20 cellular contexts compared by ENCODE assay signal in genomic region chr1:182493063-182493462, GRCh38. TPM values are rescaled to one million over a fixed set of nuclear protein-coding genes. Genes with fewer than 3 reads are reported as not detected.
A peak's percentile ranks its signal among the peaks of the same experiment; 100 is the strongest.
DNase-seq lines count a peak whose midpoint lies in the region; ATAC-seq, FAIRE-seq and TF ChIP-seq lines count a peak whose summit lies in the region.
"Had no signal": no experiment of that assay in that cellular context is flagged by ENCODE, and none has a peak within 500 bp of the region (broad histone marks: within the 10 kb centered on the region; RNA-seq: fewer than 3 reads in every experiment).

No MANE protein-coding gene starts in this region.

- no peak overlapping the region for H3K4me2 ChIP-seq in SK-N-SH
- H3K4me2 ChIP-seq: PC-9 had no signal

- H3K4me1 Mint-ChIP-seq in naive B cell: peaks cover 4 to 16% (median 12%) of the 10 kb centered on the region in 3 donors
- H3K4me1 Mint-ChIP-seq in activated CD4-positive, alpha-beta memory T cell treated with anti-CD3 and anti-CD28 coated beads, Interleukin-2, amount 10 ng/mL, durations not matched to agents 7 days and 5 days: no peaks in the 10 kb centered on the region

- no peaks in the 10 kb centered on the region for H4K20me1 ChIP-seq in SK-N-SH (ENCODE audit: insufficient read depth)

- CTCF ChIA-PET in activated CD4-positive, alpha-beta memory T cell treated with anti-CD3 and anti-CD28 coated beads, Interleukin-2, amount 10 ng/mL, durations not matched to agents 7 days and 5 days (lab: Charles Lee): no interaction called here
- CTCF ChIA-PET in SK-N-SH (lab: Yijun Ruan, JAX): interaction anchor here (0.6 to 0.7 kb wide), 2 partner anchors 20 to 73 kb away, joined by 3 read pairs; no protein-coding TSS in a partner anchor

- peak overlapping the region in 1 of 8 donors; percentile 7 for H3K4me3 Mint-ChIP-seq in naive B cell
- H3K4me3 Mint-ChIP-seq in activated CD4-positive, alpha-beta memory T cell treated with anti-CD3 and anti-CD28 coated beads, Interleukin-2, amount 10 ng/mL, durations not matched to agents 7 days and 5 days: no peak overlapping the region

- H3K36me3 Mint-ChIP-seq in naive B cell: no peaks in the 10 kb centered on the region
- H3K36me3 Mint-ChIP-seq in activated CD4-positive, alpha-beta memory T cell treated with anti-CD3 and anti-CD28 coated beads, Interleukin-2, amount 10 ng/mL, durations not matched to agents 7 days and 5 days (ENCODE audit: low read depth): no peaks in the 10 kb centered on the region

- H3K27ac Mint-ChIP-seq in naive B cell: peak overlapping the region in 1 of 6 donors; percentile 7
- H3K27ac Mint-ChIP-seq in activated CD4-positive, alpha-beta memory T cell treated with anti-CD3 and anti-CD28 coated beads, Interleukin-2, amount 10 ng/mL, durations not matched to agents 7 days and 5 days: no peak overlapping the region

- H3K4me3 ChIP-seq in NB4 (ENCODE audit: low read depth, low read length) (no peak overlapping the region), SK-N-SH (ENCODE audit: low read depth in 2 of 2, low read length in 1 of 2) (no peak overlapping the region)
- H3K4me3 ChIP-seq: PC-9 had no signal

- no peaks in the 10 kb centered on the region for H3K27me3 Mint-ChIP-seq in naive B cell
- H3K27me3 Mint-ChIP-seq in activated CD4-positive, alpha-beta memory T cell treated with anti-CD3 and anti-CD28 coated beads, Interleukin-2, amount 10 ng/mL, durations not matched to agents 7 days and 5 days: peaks cover 10% of the 10 kb centered on the region

- TF ChIP-seq EP300 in SK-N-SH (IDR thresholded peaks at IDR 0.05; ENCODE audit: borderline replicate concordance in 1 of 2, low read depth in 1 of 2, low read length in 1 of 2): no peak

- TF ChIP-seq CTCF in D721Med (IDR thresholded peaks at IDR 0.05; ENCODE audit: insufficient read depth, missing control alignments) (no peak), NB4 (IDR thresholded peaks at IDR 0.05; ENCODE audit: low read depth, low read length) (no peak), SK-N-SH (IDR thresholded peaks at IDR 0.05) (no peak)

- no peaks in the 10 kb centered on the region for H3K79me2 ChIP-seq in SK-N-SH (ENCODE audit: insufficient read depth)

- no peak overlapping the region for H2AFZ ChIP-seq in SK-N-SH (ENCODE audit: low read depth)
- H2AFZ ChIP-seq: PC-9 had no signal

- no peak for TF ChIP-seq RAD21 in SK-N-SH (IDR thresholded peaks at IDR 0.05; ENCODE audit: low read length)

- H3K9me3 Mint-ChIP-seq in naive B cell: no peaks in the 10 kb centered on the region
- H3K9me3 Mint-ChIP-seq in activated CD4-positive, alpha-beta memory T cell treated with anti-CD3 and anti-CD28 coated beads, Interleukin-2, amount 10 ng/mL, durations not matched to agents 7 days and 5 days: no peaks in the 10 kb centered on the region

- no peaks in the 10 kb centered on the region for H3K36me3 ChIP-seq in SK-N-SH (replicated peaks in 1 of 2; ENCODE audit: control insufficient read depth in 1 of 2, insufficient read depth in 2 of 2, low read length in 1 of 2)

- TF ChIP-seq POLR2A in NB4 (IDR thresholded peaks at IDR 0.05; ENCODE audit: extremely low read depth, insufficient read length): no peak

- H3K4me1 ChIP-seq in SK-N-SH (ENCODE audit: control insufficient read depth in 1 of 2, insufficient read depth in 2 of 2, low read depth in 1 of 2, low read length in 1 of 2): no peaks in the 10 kb centered on the region
- H3K4me1 ChIP-seq: Caco-2 had no signal

- FAIRE-seq in D721Med (lab: Jason Lieb, UNC): peak; percentile 11
- FAIRE-seq: H1, HTR-8/SVneo had no signal

- no peaks in the 10 kb centered on the region for H3K9me2 ChIP-seq in SK-N-SH

- H3K27ac ChIP-seq in SK-N-SH (ENCODE audit: low read depth in 2 of 2, low read length in 1 of 2): no peak overlapping the region
- H3K27ac ChIP-seq: C4-2B, PC-9 had no signal

- POLR2A ChIA-PET in activated CD4-positive, alpha-beta memory T cell treated with anti-CD3 and anti-CD28 coated beads, Interleukin-2, amount 10 ng/mL, durations not matched to agents 7 days and 5 days (lab: Charles Lee): no interaction called here
- POLR2A ChIA-PET in SK-N-SH (lab: Yijun Ruan, JAX): no interaction called here

- H3K9ac ChIP-seq in SK-N-SH: no peak overlapping the region

- H3K9me3 ChIP-seq in SK-N-SH: no peaks in the 10 kb centered on the region
- H3K9me3 ChIP-seq: Caco-2 had no signal

- 8% methylated on average over 2 of the region's 2 CpGs for WGBS in SK-N-SH (ENCODE audit: low lambda C conversion rate)

- DNase-seq in D721Med (ENCODE audit: insufficient read length, low spot score) (no peak), NB4 (ENCODE audit: low read depth) (peak; percentile 66), SIG-M5 treated with dmso at 0.1 percent for 504 hours (lab: John Stamatoyannopoulos, UW; ENCODE audit: unreplicated experiment) (peak; percentile 77), naive B cell (peak; percentile 17), SK-N-SH (no peak), DMS53 treated with DMSO at 0.1 percent for 48 hours (lab: John Stamatoyannopoulos, UW; ENCODE audit: unreplicated experiment) (no peak), putamen (ENCODE audit: low spot score) (no peak)
- no peak for DNase-seq in activated CD4-positive, alpha-beta memory T cell treated with anti-CD3 and anti-CD28 coated beads, Interleukin-2, amount 10 ng/mL, durations not matched to agents 7 days and 5 days
- DNase-seq: Caco-2, DMS79, NCI-H1105 treated with DMSO at 0.1 percent for 48 hours, NCI-H187 treated with DMSO at 0.1 percent for 48 hours, NCI-H2171 treated with DMSO at 0.1 percent for 48 hours, PC-9, T1000 had no signal

- ATAC-seq in naive B cell (ENCODE audit: low read depth in 2 of 2): peak; percentile 56 to 75
- ATAC-seq: Right ventricle myocardium inferior had no signal

- no peaks in the 10 kb centered on the region for H3F3A ChIP-seq in SK-N-SH (replicated peaks; ENCODE audit: insufficient read depth)

- H3K27me3 ChIP-seq in SK-N-SH (ENCODE audit: insufficient read depth): no peaks in the 10 kb centered on the region

TF ChIP-seq in SK-N-SH, 30 proteins besides CTCF, POLR2A, EP300 and RAD21 (continues in another document):
- no peak for TF ChIP-seq RCOR1 (IDR thresholded peaks at IDR 0.05; ENCODE audit: low read length)
- no peak for TF ChIP-seq YY1 (IDR thresholded peaks at IDR 0.05; ENCODE audit: low read depth)
- TF ChIP-seq TAF1 (IDR thresholded peaks at IDR 0.05; ENCODE audit: borderline replicate concordance, low read depth, low read length): no peak
- no peak for TF ChIP-seq CHD2 (IDR thresholded peaks at IDR 0.05; ENCODE audit: low read length, partially characterized antibody)
- TF ChIP-seq EZH2phosphoT487 (IDR thresholded peaks at IDR 0.05; ENCODE audit: borderline replicate concordance, low read depth): no peak
- TF ChIP-seq REST (IDR thresholded peaks at IDR 0.05; ENCODE audit: low read depth, low read length): no peak
- TF ChIP-seq SIN3A (IDR thresholded peaks at IDR 0.05; ENCODE audit: borderline replicate concordance, low read depth, low read length): no peak
- no peak for TF ChIP-seq RXRA (IDR thresholded peaks at IDR 0.05; ENCODE audit: borderline replicate concordance, low read depth)
- TF ChIP-seq POLR2AphosphoS5 (IDR thresholded peaks at IDR 0.05; ENCODE audit: low read depth, low read length): no peak
- no peak for TF ChIP-seq ELF1 (IDR thresholded peaks at IDR 0.05)
- TF ChIP-seq MXI1 (IDR thresholded peaks at IDR 0.05; ENCODE audit: low read depth, low read length): no peak
- TF ChIP-seq, protein P1, sequence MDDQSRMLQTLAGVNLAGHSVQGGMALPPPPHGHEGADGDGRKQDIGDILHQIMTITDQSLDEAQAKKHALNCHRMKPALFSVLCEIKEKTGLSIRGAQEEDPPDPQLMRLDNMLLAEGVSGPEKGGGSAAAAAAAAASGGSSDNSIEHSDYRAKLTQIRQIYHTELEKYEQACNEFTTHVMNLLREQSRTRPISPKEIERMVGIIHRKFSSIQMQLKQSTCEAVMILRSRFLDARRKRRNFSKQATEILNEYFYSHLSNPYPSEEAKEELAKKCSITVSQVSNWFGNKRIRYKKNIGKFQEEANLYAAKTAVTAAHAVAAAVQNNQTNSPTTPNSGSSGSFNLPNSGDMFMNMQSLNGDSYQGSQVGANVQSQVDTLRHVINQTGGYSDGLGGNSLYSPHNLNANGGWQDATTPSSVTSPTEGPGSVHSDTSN (IDR thresholded peaks at IDR 0.05): no peak

RNA-seq across cellular contexts. Expression of gene RGSL1, which starts 43.1 kb away (rescaled TPM):
- polyA plus RNA-seq in naive B cell (ENCODE audit: low read depth in 6 of 6) (under 1 TPM in 1 of 6 donors, not detected in 5; 0.13 TPM), SK-N-SH (2012; rRNA removed) (not detected in 2 replicates)
- not detected for total RNA-seq in activated CD4-positive, alpha-beta memory T cell treated with anti-CD3 and anti-CD28 coated beads, Interleukin-2, amount 10 ng/mL, durations not matched to agents 7 days and 5 days
- polyA plus RNA-seq in SK-N-SH (2012; cell fraction: cytosol; rRNA removed): not detected in 2 replicates
- polyA plus RNA-seq in SK-N-SH (2012; cell fraction: nucleus; rRNA removed): not detected in 2 replicates
- total RNA-seq: Caco-2, G401, H1, PC-9, Right ventricle myocardium inferior had no signal
- polyA plus RNA-seq: H1 had no signal

Comparison
In these comparisons a context has a peak if more than half of its experiments do, and no peak if none do; other contexts are left out.
1. DNase-seq: peak in NB4 (single experiment), SIG-M5 treated with dmso at 0.1 percent for 504 hours (single experiment) and naive B cell (single experiment); none in D721Med (single experiment), activated CD4-positive, alpha-beta memory T cell treated with anti-CD3 and anti-CD28 coated beads, Interleukin-2, amount 10 ng/mL, durations not matched to agents 7 days and 5 days (single experiment), SK-N-SH (single experiment), DMS53 treated with DMSO at 0.1 percent for 48 hours (single experiment) and putamen (single experiment).